ENCODE assay signal across 8 cellular contexts in the genomic region with DNA sequence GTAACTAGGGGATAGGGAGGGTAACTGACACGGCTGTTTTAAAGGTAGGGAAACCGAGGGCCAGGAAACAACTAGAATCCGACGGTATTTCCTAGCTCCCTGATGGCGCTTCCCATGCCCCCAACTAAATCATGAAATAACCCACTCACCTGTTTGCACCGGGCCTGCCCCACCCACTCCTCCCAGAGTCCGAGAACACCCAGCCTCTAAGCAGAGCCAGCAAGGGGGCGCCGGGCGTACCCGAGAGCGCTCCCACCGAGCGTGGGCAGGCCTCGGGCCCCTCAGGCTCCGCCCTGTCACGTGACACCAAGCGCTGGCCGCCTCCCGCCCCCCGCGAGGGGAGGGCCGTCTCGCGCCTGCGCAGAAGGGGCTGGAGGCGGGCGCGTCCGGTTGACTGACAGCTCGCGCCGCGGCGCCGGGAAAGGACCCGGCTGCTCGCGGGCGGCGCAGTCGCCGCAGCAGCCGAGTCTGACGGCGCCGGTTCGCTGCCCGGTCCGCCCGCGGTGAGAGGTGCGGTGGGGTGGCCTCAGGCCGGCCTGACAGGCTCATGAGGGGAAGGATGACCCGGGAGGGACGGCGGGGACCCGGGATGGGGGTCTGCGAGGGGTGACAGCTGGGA. TPM values are rescaled to one million over a fixed set of nuclear protein-coding genes. Genes with fewer than 3 reads are reported as not detected.
DNase-seq lines count a peak whose midpoint lies in the region; ATAC-seq and TF ChIP-seq lines count a peak whose summit lies in the region.

A gene with protein sequence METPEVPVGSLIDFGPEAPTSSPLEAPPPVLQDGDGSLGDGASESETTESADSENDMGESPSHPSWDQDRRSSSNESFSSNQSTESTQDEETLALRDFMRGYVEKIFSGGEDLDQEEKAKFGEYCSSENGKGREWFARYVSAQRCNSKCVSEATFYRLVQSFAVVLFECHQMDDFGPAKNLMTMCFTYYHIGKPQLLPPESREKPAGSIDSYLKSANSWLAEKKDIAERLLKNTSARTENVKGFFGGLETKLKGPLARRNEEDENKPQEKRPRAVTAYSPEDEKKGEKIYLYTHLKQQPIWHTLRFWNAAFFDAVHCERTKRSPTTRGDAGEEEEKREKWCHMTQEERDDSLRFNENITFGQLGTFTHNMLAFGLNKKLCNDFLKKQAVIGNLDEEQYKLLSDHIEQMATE (plus strand): TSS at position 447 of the 619 bp plus-strand sequence. CDS start 39,277 bp downstream, outside the sequence.

- H3K79me2 ChIP-seq in PC-9 (ENCODE audit: low read depth): no peaks in the 10 kb centered on the region

- peak within 1 kb of the TSS; percentile 95 for H3K4me2 ChIP-seq in PC-9

- 1 to 2% methylated on average over 9 to 39 of the region's 59 CpGs for WGBS in esophagus squamous epithelium, 2 donors

- ATAC-seq in GM21576 (IDR thresholded peaks at IDR 0.05; ENCODE audit: unreplicated experiment) (peak; percentile 74), naive B cell (ENCODE audit: low read depth in 2 of 2) (peak; percentile 84)
- ATAC-seq in activated T-cell treated with anti-CD3 and anti-CD28 coated beads, Interleukin-2, amount 50 U/mL, for 72 hours (replicated peaks in 1 of 2): peak; percentile 59 to 61
- ATAC-seq in stimulated activated effector memory CD8-positive, alpha-beta T cell treated with anti-CD3 and anti-CD28 coated beads, Interleukin-12 subunit alpha, Interleukin-12 subunit beta, amount 100 ng/mL, for 72 hours: peak; percentile 65

- peak within 1 kb of the TSS; percentile 87 for H2AFZ ChIP-seq in PC-9

- CTCF ChIA-PET in PC-9 (lab: Charles Lee): interaction anchor here (0.6 to 1.1 kb wide), 5 partner anchors 26 to 87 kb away, joined by 3 to 23 read pairs (median 4); no protein-coding TSS in a partner anchor

- H3K36me3 Mint-ChIP-seq in activated T-cell treated with anti-CD3 and anti-CD28 coated beads, Interleukin-2, amount 50 U/mL, for 72 hours (ENCODE audit: insufficient read depth in 2 of 2): peaks cover 0 to 3% of the 10 kb centered on the region in 2 donors
- no peaks in the 10 kb centered on the region for H3K36me3 Mint-ChIP-seq in naive B cell
- peaks cover 15% of the 10 kb centered on the region for H3K36me3 Mint-ChIP-seq in stimulated activated effector memory CD8-positive, alpha-beta T cell treated with anti-CD3 and anti-CD28 coated beads, Interleukin-12 subunit alpha, Interleukin-12 subunit beta, amount 100 ng/mL, for 72 hours

- no peaks in the 10 kb centered on the region for H3K9me2 ChIP-seq in PC-9 (ENCODE audit: insufficient read depth)

- peaks cover 5% of the 10 kb centered on the region; the same call in 1 of the 2 replicates for H4K20me1 ChIP-seq in PC-9 (ENCODE audit: insufficient read depth)

- no TSS peak for BruUV-seq in PC-9 (replicated peaks; lab: Mats Ljungman, UMichigan)

- H3K4me3 ChIP-seq in Jurkat, Clone E6-1 (ENCODE audit: low read length): peak within 1 kb of the TSS; percentile 79
- H3K4me3 ChIP-seq in PC-9: peak within 1 kb of the TSS; percentile 93
- H3K4me3 ChIP-seq in esophagus squamous epithelium: peak within 1 kb of the TSS; percentile 74 to 95 (median 85)

- intact Hi-C loops in PC-9 (cut with micrococcal nuclease; ENCODE audit: unreplicated experiment) (loop anchor here (5.0 kb wide), 1 partner anchor 35 kb away; no protein-coding TSS in a partner anchor), esophagus squamous epithelium (cut with DNase I) (no loop called here)

- POLR2A ChIA-PET in PC-9 (lab: Charles Lee; ENCODE audit: unreplicated experiment): interaction anchor here (0.6 to 0.7 kb wide), 3 partner anchors 12 to 40 kb away, joined by 3 to 7 read pairs (median 6); no protein-coding TSS in a partner anchor

- no peaks in the 10 kb centered on the region for H3K9me3 ChIP-seq in PC-9 (ENCODE audit: insufficient read depth, low read depth)
- H3K9me3 ChIP-seq in esophagus squamous epithelium: no peaks in the 10 kb centered on the region

- H3K27ac ChIP-seq in PC-9 (peak within 1 kb of the TSS; percentile 52), esophagus squamous epithelium (peak within 1 kb of the TSS; percentile 92 to 96 (median 94))

- H3F3A ChIP-seq in PC-9 (ENCODE audit: insufficient read depth, low read depth): peaks cover 33% of the 10 kb centered on the region

- H3K4me1 ChIP-seq in PC-9 (replicated peaks; ENCODE audit: insufficient read depth): peaks cover 52% of the 10 kb centered on the region
- H3K4me1 ChIP-seq in esophagus squamous epithelium: peaks cover 34 to 60% (median 35%) of the 10 kb centered on the region in 3 donors

- H3K4me1 Mint-ChIP-seq in activated T-cell treated with anti-CD3 and anti-CD28 coated beads, Interleukin-2, amount 50 U/mL, for 72 hours (ENCODE audit: low read depth): peaks cover 54% of the 10 kb centered on the region
- peaks cover 21 to 41% (median 37%) of the 10 kb centered on the region in 3 donors for H3K4me1 Mint-ChIP-seq in naive B cell
- peaks cover 24% of the 10 kb centered on the region for H3K4me1 Mint-ChIP-seq in stimulated activated effector memory CD8-positive, alpha-beta T cell treated with anti-CD3 and anti-CD28 coated beads, Interleukin-12 subunit alpha, Interleukin-12 subunit beta, amount 100 ng/mL, for 72 hours

- peak in 3 of 4 donors; percentile 93 to 98 (median 93) for TF ChIP-seq POLR2A in esophagus squamous epithelium (IDR thresholded peaks at IDR 0.05)

- no peaks in the 10 kb centered on the region for H3K27me3 Mint-ChIP-seq in activated T-cell treated with anti-CD3 and anti-CD28 coated beads, Interleukin-2, amount 50 U/mL, for 72 hours (ENCODE audit: low read depth)
- peaks cover 0 to 13% (median 4%) of the 10 kb centered on the region in 3 donors for H3K27me3 Mint-ChIP-seq in naive B cell

- H3K27me3 ChIP-seq in PC-9 (ENCODE audit: insufficient read depth, low read depth) (no peaks in the 10 kb centered on the region), esophagus squamous epithelium (no peaks in the 10 kb centered on the region)

- TF ChIP-seq CTCF in PC-9 (conservative IDR thresholded peaks at IDR 0.05): no peak; the same call in 1 of the 2 replicates
- peak in 2 of 6 experiments; percentile 15 to 58 for TF ChIP-seq CTCF in esophagus squamous epithelium (IDR thresholded peaks at IDR 0.05)

- no peaks in the 10 kb centered on the region for H3K36me3 ChIP-seq in PC-9 (ENCODE audit: low read depth)
- H3K36me3 ChIP-seq in esophagus squamous epithelium: peaks cover 0 to 10% (median 0%) of the 10 kb centered on the region in 3 donors

- no peaks in the 10 kb centered on the region for H3K9me3 Mint-ChIP-seq in activated T-cell treated with anti-CD3 and anti-CD28 coated beads, Interleukin-2, amount 50 U/mL, for 72 hours
- no peaks in the 10 kb centered on the region for H3K9me3 Mint-ChIP-seq in naive B cell
- H3K9me3 Mint-ChIP-seq in stimulated activated effector memory CD8-positive, alpha-beta T cell treated with anti-CD3 and anti-CD28 coated beads, Interleukin-12 subunit alpha, Interleukin-12 subunit beta, amount 100 ng/mL, for 72 hours: no peaks in the 10 kb centered on the region

- H3K4me3 Mint-ChIP-seq in activated T-cell treated with anti-CD3 and anti-CD28 coated beads, Interleukin-2, amount 50 U/mL, for 72 hours: peak within 1 kb of the TSS; percentile 95 to 96
- H3K4me3 Mint-ChIP-seq in naive B cell: peak within 1 kb of the TSS; percentile 82 to 95 (median 92)
- H3K4me3 Mint-ChIP-seq in stimulated activated effector memory CD8-positive, alpha-beta T cell treated with anti-CD3 and anti-CD28 coated beads, Interleukin-12 subunit alpha, Interleukin-12 subunit beta, amount 100 ng/mL, for 72 hours: peak within 1 kb of the TSS; percentile 84

- peak; percentile 47 for DNase-seq in DMS53 treated with DMSO at 0.1 percent for 48 hours (lab: John Stamatoyannopoulos, UW; ENCODE audit: unreplicated experiment)
- peak; percentile 84 for DNase-seq in Jurkat, Clone E6-1 (ENCODE audit: low read depth, low spot score)
- peak; percentile 73 to 95 for DNase-seq in PC-9
- DNase-seq in activated T-cell treated with anti-CD3 and anti-CD28 coated beads, Interleukin-2, amount 50 U/mL, for 72 hours: peak; percentile 97 to 99
- DNase-seq in esophagus squamous epithelium (lab: John Stamatoyannopoulos, UW): peak; percentile 67
- DNase-seq in naive B cell: peak; percentile 97
- DNase-seq in stimulated activated effector memory CD8-positive, alpha-beta T cell treated with anti-CD3 and anti-CD28 coated beads, Interleukin-12 subunit alpha, Interleukin-12 subunit beta, amount 100 ng/mL, for 72 hours (ENCODE audit: low spot score in 2 of 2): peak; percentile 98 to 99

- H3K27ac Mint-ChIP-seq in activated T-cell treated with anti-CD3 and anti-CD28 coated beads, Interleukin-2, amount 50 U/mL, for 72 hours: peak within 1 kb of the TSS; percentile 98
- peak within 1 kb of the TSS; percentile 70 to 96 (median 90) for H3K27ac Mint-ChIP-seq in naive B cell
- peak within 1 kb of the TSS; percentile 90 for H3K27ac Mint-ChIP-seq in stimulated activated effector memory CD8-positive, alpha-beta T cell treated with anti-CD3 and anti-CD28 coated beads, Interleukin-12 subunit alpha, Interleukin-12 subunit beta, amount 100 ng/mL, for 72 hours

RNA-seq across cellular contexts. Expression of the gene that starts here (rescaled TPM):
- 5.4 TPM for polyA plus RNA-seq in Jurkat, Clone E6-1 (2012; ENCODE audit: insufficient read depth, insufficient read length)
- 4.2 and 4.3 TPM in 2 replicates for total RNA-seq in PC-9 (2021)
- total RNA-seq in activated T-cell treated with anti-CD3 and anti-CD28 coated beads, Interleukin-2, amount 50 U/mL, for 72 hours: 10 to 100 TPM; 10.6 to 14.5 TPM
- 10 to 100 TPM in 1 of 4 donors, 1 to 10 TPM in 3; 9.0 to 11.4 (median 9.7) TPM for total RNA-seq in esophagus squamous epithelium
- 1 to 10 TPM in 5 of 6 donors, under 1 TPM in 1; 0.89 to 3.1 (median 1.3) TPM for polyA plus RNA-seq in naive B cell (ENCODE audit: low read depth in 6 of 6)

Comparison
In these comparisons a context has a peak if more than half of its experiments do, and no peak if none do; other contexts are left out.
1. Peak in every context shown above with its lines: DNase-seq, ATAC-seq, H3K4me3 ChIP-seq and H3K27ac ChIP-seq.
2. DNase-seq: peak in every context shown above with its lines; median percentile 98 in stimulated activated effector memory CD8-positive, alpha-beta T cell treated with anti-CD3 and anti-CD28 coated beads, Interleukin-12 subunit alpha, Interleukin-12 subunit beta, amount 100 ng/mL, for 72 hours; 98 in activated T-cell treated with anti-CD3 and anti-CD28 coated beads, Interleukin-2, amount 50 U/mL, for 72 hours; 97 in naive B cell; 84 in Jurkat, Clone E6-1; 84 in PC-9; 67 in esophagus squamous epithelium; 47 in DMS53 treated with DMSO at 0.1 percent for 48 hours.